In the genomic region with DNA sequence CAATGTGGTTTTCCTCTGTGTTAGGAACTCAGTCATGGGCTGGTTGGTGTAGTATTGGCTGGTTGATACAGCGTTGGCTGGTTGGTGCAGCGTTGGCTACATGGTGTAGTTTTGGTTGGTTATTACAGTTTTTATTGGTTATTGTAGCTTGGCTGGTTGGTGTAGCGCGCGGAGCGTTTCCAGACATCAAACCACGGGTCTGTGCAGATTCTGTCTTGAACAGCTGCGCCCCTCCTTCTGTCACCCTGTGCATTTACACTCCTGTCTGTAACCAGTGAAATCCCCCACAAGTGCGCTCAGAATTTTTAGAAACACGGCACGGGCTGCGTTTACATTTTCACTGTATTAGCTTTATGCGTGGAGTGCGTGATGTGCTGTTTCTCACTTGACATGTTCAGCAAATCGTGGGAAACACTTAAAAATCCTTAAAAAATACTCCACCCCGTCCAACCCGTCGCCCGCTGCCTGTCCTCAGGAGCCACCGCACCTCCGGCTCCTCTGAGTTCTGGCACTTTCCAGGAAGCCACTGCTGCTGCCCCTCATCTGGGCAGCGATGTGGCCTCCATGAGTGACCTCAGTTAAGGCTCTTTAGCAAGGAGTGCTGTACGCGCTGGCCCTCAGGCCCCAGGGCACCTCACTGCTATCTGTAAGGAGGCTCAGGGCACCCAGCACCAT, we compare ENCODE assay signal across 21 cellular contexts. TPM values are rescaled to one million over a fixed set of nuclear protein-coding genes. Genes with fewer than 3 reads are reported as not detected.
DNase-seq lines count a peak whose midpoint lies in the region; TF ChIP-seq lines count a peak whose summit lies in the region.
"Had no signal": no experiment of that assay in that cellular context is flagged by ENCODE, and none has a peak within 500 bp of the region (broad histone marks: within the 10 kb centered on the region; RNA-seq: fewer than 3 reads in every experiment).

No MANE protein-coding gene starts in this region.

- peak overlapping the region in 1 of 11 experiments; percentile 13; a peak in 1 of 22 replicates for H3K9ac ChIP-seq in BLaER1 treated with 17β-estradiol and CSF1 and Interleukin-3, amounts not matched to agents 10 nM and 100 nM
- H3K9ac ChIP-seq in neuronal stem cell (ENCODE audit: low read depth, low read length, poor library complexity), result no peak overlapping the region
- H3K9ac ChIP-seq: SK-N-SH had no signal

- no peak overlapping the region for H3K14ac ChIP-seq in neuronal stem cell (ENCODE audit: low read length)

- peaks cover 4% of the 10 kb centered on the region for H3K9me3 Mint-ChIP-seq in glutamatergic neuron (ENCODE audit: unreplicated experiment)
- H3K9me3 Mint-ChIP-seq: H9 had no signal

- H3K4me3 Mint-ChIP-seq in glutamatergic neuron (ENCODE audit: unreplicated experiment), result no peak overlapping the region
- H3K4me3 Mint-ChIP-seq: H9, HFFc6 had no signal

- no CpG with 5 or more reads among the region's 24 CpGs for WGBS in neuronal stem cell (ENCODE audit: extremely low coverage in 2 of 2, insufficient read length in 2 of 2, insufficient replicate concordance in 1 of 2), 2 donors
- 80 to 82% methylated on average over 1 to 24 of the region's 24 CpGs for WGBS in transverse colon (ENCODE audit: low coverage in 1 of 2), 2 donors
- 87 to 93% (median 89%) methylated on average over 19 to 24 of the region's 24 CpGs for WGBS in stomach, 5 donors

- H3K27me3 ChIP-seq in BLaER1 treated with 17β-estradiol and CSF1 and Interleukin-3, amounts not matched to agents 10 nM and 100 nM, result peaks cover 0 to 27% (median 12%) of the 10 kb centered on the region in 11 experiments; a peak in 16 of 22 replicates
- H3K27me3 ChIP-seq in neuronal stem cell (ENCODE audit: control insufficient read depth in 3 of 3, insufficient read depth in 3 of 3, low read depth in 1 of 3, low read length in 3 of 3) (no peaks in the 10 kb centered on the region), transverse colon (no peaks in the 10 kb centered on the region), stomach (peaks cover 0 to 57% (median 0%) of the 10 kb centered on the region in 3 donors)

- H3K9me3 ChIP-seq in BLaER1 treated with 17β-estradiol and CSF1 and Interleukin-3, amounts not matched to agents 10 nM and 100 nM (replicated peaks in 1 of 11), result no peaks in the 10 kb centered on the region
- no peaks in the 10 kb centered on the region for H3K9me3 ChIP-seq in neuronal stem cell (replicated peaks in 1 of 2; ENCODE audit: control insufficient read depth in 2 of 2, insufficient read depth in 1 of 2, low read depth in 1 of 2, low read length in 2 of 2)
- H3K9me3 ChIP-seq in transverse colon, result no peaks in the 10 kb centered on the region
- no peaks in the 10 kb centered on the region for H3K9me3 ChIP-seq in stomach
- H3K9me3 ChIP-seq: SK-N-SH had no signal

- H3K4me2 ChIP-seq in BLaER1 treated with 17β-estradiol and CSF1 and Interleukin-3, amounts not matched to agents 10 nM and 100 nM, result peak overlapping the region; percentile 18 to 81 (median 74); a peak in 21 of 22 replicates
- H3K4me2 ChIP-seq in neuronal stem cell (ENCODE audit: insufficient read depth, low read length, poor library complexity, severe bottlenecking), result no peak overlapping the region
- H3K4me2 ChIP-seq: SK-N-SH had no signal

- peak overlapping the region; percentile 34 for H2AK5ac ChIP-seq in neuronal stem cell (ENCODE audit: low read depth, low read length)

- peaks cover 4% of the 10 kb centered on the region for H3K36me3 Mint-ChIP-seq in glutamatergic neuron (ENCODE audit: unreplicated experiment)

- no peak overlapping the region for H2BK12ac ChIP-seq in neuronal stem cell (ENCODE audit: low read length)

- peak overlapping the region; percentile 70 for H3K18ac ChIP-seq in neuronal stem cell (ENCODE audit: low read length)

- TF ChIP-seq CTCF in glutamatergic neuron (IDR thresholded peaks at IDR 0.05; ENCODE audit: partially characterized antibody, unreplicated experiment) (no peak), transverse colon (IDR thresholded peaks at IDR 0.05) (no peak), stomach (IDR thresholded peaks at IDR 0.05) (no peak)

- intact Hi-C loops in transverse colon (cut with DNase I; ENCODE audit: low total_unique reads) (no loop called here), stomach (cut with DNase I; ENCODE audit: low total_unique reads) (no loop called here)

- peaks cover 8% of the 10 kb centered on the region for H3K79me1 ChIP-seq in neuronal stem cell (ENCODE audit: low read depth, low read length)

- in situ Hi-C loops in transverse colon (cut with MboI; ENCODE audit: low pct_ligation_motif_present in 1 of 4, low pct_unique_long_range_greater_than_20kb in 1 of 4, low sequenced_read_pairs in 3 of 4), result no loop called here

- no peak overlapping the region for H2BK120ac ChIP-seq in neuronal stem cell (ENCODE audit: low read depth, low read length)

- no peak overlapping the region for H3K4me3 ChIP-seq in BLaER1 treated with 17β-estradiol and CSF1 and Interleukin-3, amounts not matched to agents 10 nM and 100 nM
- no peak overlapping the region for H3K4me3 ChIP-seq in neuronal stem cell (ENCODE audit: low read length in 2 of 2)
- no peak overlapping the region for H3K4me3 ChIP-seq in transverse colon
- no peak overlapping the region for H3K4me3 ChIP-seq in stomach

- H2BK5ac ChIP-seq in neuronal stem cell (ENCODE audit: low read length), result no peak overlapping the region

- H2BK15ac ChIP-seq in neuronal stem cell (ENCODE audit: low read length), result peak overlapping the region; percentile 18

- no peak overlapping the region for H3K23ac ChIP-seq in neuronal stem cell (ENCODE audit: low read depth, low read length, poor library complexity)

- H3K4me1 Mint-ChIP-seq in glutamatergic neuron (ENCODE audit: low read depth, unreplicated experiment), result peaks cover 8% of the 10 kb centered on the region

- TF ChIP-seq EP300 in transverse colon (IDR thresholded peaks at IDR 0.05; ENCODE audit: low read depth) (no peak), stomach (IDR thresholded peaks at IDR 0.05) (no peak)

- peaks cover 6% of the 10 kb centered on the region for H3K27me3 Mint-ChIP-seq in glutamatergic neuron (ENCODE audit: unreplicated experiment)

- no peak for TF ChIP-seq POLR2A in transverse colon (IDR thresholded peaks at IDR 0.05)
- no peak for TF ChIP-seq POLR2A in stomach (IDR thresholded peaks at IDR 0.05)

- no peak overlapping the region for H2AFZ ChIP-seq in neuronal stem cell (ENCODE audit: low read length)

- H3K36me3 ChIP-seq in BLaER1 treated with 17β-estradiol and CSF1 and Interleukin-3, amounts not matched to agents 10 nM and 100 nM, result peaks cover 0 to 22% (median 0%) of the 10 kb centered on the region in 11 experiments; a peak in 7 of 22 replicates
- H3K36me3 ChIP-seq in neuronal stem cell (replicated peaks in 1 of 2; ENCODE audit: control insufficient read depth in 2 of 2, insufficient read depth in 2 of 2, low read length in 2 of 2) (no peaks in the 10 kb centered on the region), transverse colon (no peaks in the 10 kb centered on the region), stomach (no peaks in the 10 kb centered on the region)

- H3K4ac ChIP-seq in neuronal stem cell (ENCODE audit: low read length), result no peak overlapping the region

- DNase-seq in MV-4-11 (lab: John Stamatoyannopoulos, UW), result peak; percentile 29
- DNase-seq in glutamatergic neuron, result peak; percentile 16
- no peak for DNase-seq in neuronal stem cell (ENCODE audit: low spot score)
- DNase-seq in DMS114 treated with DMSO at 0.1 percent for 48 hours (lab: John Stamatoyannopoulos, UW; ENCODE audit: unreplicated experiment), result no peak
- DNase-seq in transverse colon, result no peak
- no peak for DNase-seq in activated effector memory CD4-positive, alpha-beta T cell treated with Interleukin-2 at 50 U/mL for 16 hours
- DNase-seq in stomach, result no peak
- DNase-seq: Calu3, H9, HFFc6, Kasumi-1, NCI-H1105, NCI-H1436 treated with DMSO at 0.1 percent for 48 hours, NCI-H187 treated with DMSO at 0.1 percent for 48 hours, NCI-H446, NCI-H524 treated with DMSO at 0.1 percent for 48 hours, NCI-H774, SW 1271 had no signal

- peaks cover 0 to 82% (median 21%) of the 10 kb centered on the region in 11 experiments; a peak in 11 of 22 replicates for H4K20me1 ChIP-seq in BLaER1 treated with 17β-estradiol and CSF1 and Interleukin-3, amounts not matched to agents 10 nM and 100 nM

- H4K91ac ChIP-seq in neuronal stem cell (ENCODE audit: low read depth, low read length, poor library complexity), result no peak overlapping the region

- H4K8ac ChIP-seq in neuronal stem cell (ENCODE audit: low read depth, low read length), result no peak overlapping the region

- peak overlapping the region in 1 of 11 experiments; percentile 2; a peak in 1 of 22 replicates for H3K27ac ChIP-seq in BLaER1 treated with 17β-estradiol and CSF1 and Interleukin-3, amounts not matched to agents 10 nM and 100 nM
- no peak overlapping the region for H3K27ac ChIP-seq in neuronal stem cell (replicated peaks; ENCODE audit: low read length)
- no peak overlapping the region for H3K27ac ChIP-seq in transverse colon
- H3K27ac ChIP-seq in stomach, result no peak overlapping the region

- peaks cover 15 to 35% (median 28%) of the 10 kb centered on the region in 10 experiments for H3K4me1 ChIP-seq in BLaER1 treated with 17β-estradiol and CSF1 and Interleukin-3, amounts not matched to agents 10 nM and 100 nM
- H3K4me1 ChIP-seq in neuronal stem cell (ENCODE audit: control insufficient read depth in 2 of 2, insufficient read depth in 1 of 2, low read depth in 1 of 2, low read length in 2 of 2) (peaks cover 8 to 12% of the 10 kb centered on the region in 2 donors), transverse colon (no peaks in the 10 kb centered on the region), stomach (no peaks in the 10 kb centered on the region)

- H3K27ac Mint-ChIP-seq in glutamatergic neuron (ENCODE audit: unreplicated experiment), result peak overlapping the region; percentile 55
- H3K27ac Mint-ChIP-seq: HFFc6 had no signal

RNA-seq across cellular contexts. Expression of gene NKD2, which starts 20.8 kb away (rescaled TPM):
- total RNA-seq in glutamatergic neuron (ENCODE audit: unreplicated experiment) (41.7 TPM), transverse colon (under 1 TPM in 2 of 4 donors, not detected in 2; 0.41 to 0.80 TPM), stomach (10 to 100 TPM in 1 of 5 donors, 1 to 10 TPM in 2, not detected in 2; 1.8 to 13.6 (median 4.4) TPM)
- polyA plus RNA-seq in neuronal stem cell (2013, experiment 1 of 2), result 11.1 TPM
- 11.1 TPM for polyA plus RNA-seq in neuronal stem cell (2013, experiment 2 of 2)
- polyA plus RNA-seq in stomach, result 10 to 100 TPM in 2 of 3 donors, 1 to 10 TPM in 1; 5.3 to 12.8 (median 10.5) TPM
- total RNA-seq: HFFc6, HT1080 had no signal
- polyA plus RNA-seq: SK-N-SH had no signal

Comparison
In these comparisons a context has a peak if more than half of its experiments do, and no peak if none do; other contexts are left out.
1. DNase-seq: peak in MV-4-11 (single experiment) and glutamatergic neuron (single experiment); none in neuronal stem cell (single experiment), DMS114 treated with DMSO at 0.1 percent for 48 hours (single experiment), transverse colon (single experiment), activated effector memory CD4-positive, alpha-beta T cell treated with Interleukin-2 at 50 U/mL for 16 hours (single experiment) and stomach (single experiment).